ENCODE assay signal across 9 cellular contexts in genomic region chr6:24522090-24522820, GRCh38. TPM values are rescaled to one million over a fixed set of nuclear protein-coding genes. Genes with fewer than 3 reads are reported as not detected.
DNase-seq lines count a peak whose midpoint lies in the region; ATAC-seq and TF ChIP-seq lines count a peak whose summit lies in the region.
"Had no signal": no experiment of that assay in that cellular context is flagged by ENCODE, and none has a peak within 500 bp of the region (broad histone marks: within the 10 kb centered on the region; RNA-seq: fewer than 3 reads in every experiment).

No MANE protein-coding gene starts in this region.

- no peaks in the 10 kb centered on the region for H3K27me3 Mint-ChIP-seq in activated B cell treated with CpG ODN at 0.5 μM for 24 hours
- H3K27me3 Mint-ChIP-seq: CD4-positive, CD25-positive, alpha-beta regulatory T cell had no signal

- H3K4me3 ChIP-seq in Karpas-422 (ENCODE audit: low read length), result no peak overlapping the region

- H2AFZ ChIP-seq in Karpas-422 (ENCODE audit: low read length), result peak overlapping the region; percentile 74; the same call in 1 of the 2 replicates

- ATAC-seq in activated B cell treated with CpG ODN at 0.5 μM for 24 hours (ENCODE audit: low read depth) (peak; percentile 55), HG02763 (IDR thresholded peaks at IDR 0.05; ENCODE audit: unreplicated experiment) (no peak), left cardiac atrium (no peak)

- no peaks in the 10 kb centered on the region for H3K36me3 ChIP-seq in Karpas-422 (ENCODE audit: insufficient read depth, low read length)

- peaks cover 63% of the 10 kb centered on the region for H3K4me1 ChIP-seq in Karpas-422 (ENCODE audit: low read length)

- no peaks in the 10 kb centered on the region for H3K9me2 ChIP-seq in Karpas-422 (replicated peaks; ENCODE audit: insufficient read depth, low read length)

- TF ChIP-seq CTCF in GM20000 (IDR thresholded peaks at IDR 0.05; ENCODE audit: extremely low read depth, missing control alignments), result no peak
- no peak for TF ChIP-seq CTCF in activated B cell treated with CpG ODN at 0.5 μM for 24 hours (IDR thresholded peaks at IDR 0.05)

- no peaks in the 10 kb centered on the region for H3K9me3 ChIP-seq in Karpas-422 (ENCODE audit: low read length)

- peak overlapping the region; percentile 37 for H3K4me2 ChIP-seq in Karpas-422 (ENCODE audit: low read depth, low read length, poor library complexity, severe bottlenecking)

- H3K27ac ChIP-seq in Karpas-422 (ENCODE audit: low read length), result peak overlapping the region; percentile 68

- DNase-seq in ACHN (peak; percentile 91), GM20000 (ENCODE audit: low spot score) (peak; percentile 59), Karpas-422 (peak; percentile 81), activated B cell treated with CpG ODN at 0.5 μM for 24 hours (peak; percentile 30), C1 segment of cervical spinal cord (lab: John Stamatoyannopoulos, UW) (no peak), left cardiac atrium (no peak), epidermal melanocyte (ENCODE audit: insufficient read length, low spot score) (no peak)
- DNase-seq: CD4-positive, CD25-positive, alpha-beta regulatory T cell had no signal

- in situ Hi-C loops in ACHN (cut with HindIII; ENCODE audit: low pct_ligation_motif_present, low pct_unique_long_range_greater_than_20kb, low sequenced_read_pairs), result no loop called here

- H3K9me3 Mint-ChIP-seq in activated B cell treated with CpG ODN at 0.5 μM for 24 hours, result no peaks in the 10 kb centered on the region
- H3K9me3 Mint-ChIP-seq: CD4-positive, CD25-positive, alpha-beta regulatory T cell had no signal

- no peaks in the 10 kb centered on the region for H3K79me2 ChIP-seq in Karpas-422 (ENCODE audit: low read length)

- peak overlapping the region; percentile 51 for H3K4me3 Mint-ChIP-seq in activated B cell treated with CpG ODN at 0.5 μM for 24 hours
- H3K4me3 Mint-ChIP-seq: CD4-positive, CD25-positive, alpha-beta regulatory T cell had no signal

- POLR2A ChIA-PET in activated B cell treated with CpG ODN at 0.5 μM for 24 hours (lab: Charles Lee), result interaction anchor here (0.8 to 3.6 kb wide), 5 partner anchors 27 to 374 kb away, joined by 3 to 46 read pairs (median 5); partner anchors contain the start of genes ALDH5A1 and KIAA0319

- H3K9ac ChIP-seq in Karpas-422 (ENCODE audit: low read length), result peak overlapping the region; percentile 34; the same call in 1 of the 2 replicates

- no peaks in the 10 kb centered on the region for H4K20me1 ChIP-seq in Karpas-422 (ENCODE audit: insufficient read depth, low read depth, low read length)

- peaks cover 61% of the 10 kb centered on the region for H3K4me1 Mint-ChIP-seq in activated B cell treated with CpG ODN at 0.5 μM for 24 hours

- H3K36me3 Mint-ChIP-seq in activated B cell treated with CpG ODN at 0.5 μM for 24 hours (ENCODE audit: low read depth), result no peaks in the 10 kb centered on the region

- intact Hi-C loops in activated B cell treated with CpG ODN at 0.5 μM for 24 hours (cut with micrococcal nuclease) (loop anchor here (5.0 kb wide), 1 partner anchor 125 kb away; the partner anchor contains the start of gene KIAA0319), left cardiac atrium (cut with DNase I) (no loop called here)

- peak overlapping the region; percentile 88 for H3K27ac Mint-ChIP-seq in activated B cell treated with CpG ODN at 0.5 μM for 24 hours
- H3K27ac Mint-ChIP-seq: CD4-positive, CD25-positive, alpha-beta regulatory T cell had no signal

- CTCF ChIA-PET in activated B cell treated with CpG ODN at 0.5 μM for 24 hours (lab: Charles Lee), result interaction anchor here (1.0 to 3.6 kb wide), 6 partner anchors 8 to 196 kb away, joined by 3 to 60 read pairs (median 4); partner anchors contain the start of gene ALDH5A1

- H3K27me3 ChIP-seq in Karpas-422 (ENCODE audit: low read length), result no peaks in the 10 kb centered on the region

RNA-seq across cellular contexts. Expression of gene ALDH5A1, which starts 27.5 kb away (rescaled TPM):
- total RNA-seq in Karpas-422 (2014; rRNA removed; shearing (Covaris generic); ENCODE audit: low replicate concordance), result 33.1 and 33.9 TPM in 2 replicates
- total RNA-seq in activated B cell treated with CpG ODN at 0.5 μM for 24 hours (15.9 and 17.5 TPM in 2 replicates), left cardiac atrium (10 to 100 TPM; 16.2 to 18.1 TPM)

RNA-seq across cellular contexts. Expression of gene GPLD1, which starts 32.9 kb away (rescaled TPM):
- 8.5 and 9.0 TPM in 2 replicates for total RNA-seq in Karpas-422 (2014; rRNA removed; shearing (Covaris generic); ENCODE audit: low replicate concordance)
- total RNA-seq in activated B cell treated with CpG ODN at 0.5 μM for 24 hours (7.3 and 8.4 TPM in 2 replicates), left cardiac atrium (1 to 10 TPM; 1.2 to 1.9 TPM)

Comparison
In these comparisons a context has a peak if more than half of its experiments do, and no peak if none do; other contexts are left out.
1. DNase-seq: peak in ACHN (single experiment), GM20000 (single experiment), Karpas-422 (single experiment) and activated B cell treated with CpG ODN at 0.5 μM for 24 hours (single experiment); none in C1 segment of cervical spinal cord (0 of 14), left cardiac atrium (single experiment) and epidermal melanocyte (single experiment).